In genomic region chr11:131907371-131907770, GRCh38 we compare ENCODE assay signal across 23 cellular contexts.
"Had no signal": no experiment of that assay in that cellular context is flagged by ENCODE, and none has a peak within 500 bp of the region (broad histone marks: within the 10 kb centered on the region; RNA-seq: fewer than 3 reads in every experiment).

No MANE protein-coding gene starts in this region.

- H3K4me3 ChIP-seq: adrenal gland, ascending aorta, hepatocyte, left lung, ovary, psoas muscle, right atrium auricular region, thoracic aorta had no signal

- H3K36me3 Mint-ChIP-seq: activated naive CD8-positive, alpha-beta T cell; natural killer cell; type B pancreatic cell; WTC11 had no signal

- H3K9me3 ChIP-seq: adrenal gland, ascending aorta, left lung, neutrophil, ovary, psoas muscle, right atrium auricular region, thoracic aorta had no signal

- DNase-seq: activated CD8-positive, alpha-beta memory T cell treated with anti-CD3 and anti-CD28 coated beads for 24 hours; activated CD8-positive, alpha-beta memory T cell treated with anti-CD3 and anti-CD28 coated beads, Interleukin-2, amount 50 U/mL, for 4 hours; activated T-cell treated with anti-CD3 and anti-CD28 coated beads, Interleukin-2, amount 50 U/mL, for 24 hours; adrenal gland; glutamatergic neuron; immature natural killer cell; kidney glomerular epithelial cell; left lung; natural killer cell; ovary; psoas muscle; stimulated activated CD4-positive, alpha-beta T cell treated with anti-CD3 and anti-CD28 coated beads, Interleukin-4, amount 100 ng/mL, for 24 hours; stimulated activated naive CD4-positive, alpha-beta T cell treated with Interleukin-2 at 50 U/mL for 16 hours; T-helper 9 cell had no signal

- H3K27me3 ChIP-seq: ovary, right atrium auricular region had no signal

- H3K4me1 Mint-ChIP-seq: activated T-helper 17 cell treated with anti-CD3 and anti-CD28 coated beads, Interleukin-2, amount 50 U/mL, for 72 hours; immature natural killer cell; natural killer cell had no signal

- H3K79me2 ChIP-seq: hepatocyte had no signal

- H3K4me1 ChIP-seq: ascending aorta, psoas muscle had no signal

- H3K4me3 Mint-ChIP-seq: activated naive CD8-positive, alpha-beta T cell; activated T-cell treated with anti-CD3 and anti-CD28 coated beads, Interleukin-2, amount 50 U/mL, for 24 hours; activated T-helper 17 cell treated with anti-CD3 and anti-CD28 coated beads, Interleukin-2, amount 50 U/mL, for 72 hours; immature natural killer cell; natural killer cell; type B pancreatic cell; WTC11 had no signal

- H3K27ac ChIP-seq: adrenal gland, ascending aorta, hepatocyte, left lung, neutrophil, ovary, psoas muscle, right atrium auricular region, thoracic aorta had no signal

- H3K4me2 ChIP-seq: hepatocyte had no signal

- H3K36me3 ChIP-seq: adrenal gland, ascending aorta, left lung, neutrophil, ovary, right atrium auricular region, thoracic aorta had no signal

- H3K27ac Mint-ChIP-seq: activated naive CD8-positive, alpha-beta T cell; activated T-cell treated with anti-CD3 and anti-CD28 coated beads, Interleukin-2, amount 50 U/mL, for 24 hours; activated T-helper 17 cell treated with anti-CD3 and anti-CD28 coated beads, Interleukin-2, amount 50 U/mL, for 72 hours; immature natural killer cell; natural killer cell; type B pancreatic cell; WTC11 had no signal

- H2AFZ ChIP-seq: hepatocyte had no signal

- ATAC-seq: activated T-helper 17 cell treated with anti-CD3 and anti-CD28 coated beads, Interleukin-2, amount 50 U/mL, for 72 hours; left lung; natural killer cell; psoas muscle; WTC11 had no signal

- H3K9me3 Mint-ChIP-seq: activated T-cell treated with anti-CD3 and anti-CD28 coated beads, Interleukin-2, amount 50 U/mL, for 24 hours; activated T-helper 17 cell treated with anti-CD3 and anti-CD28 coated beads, Interleukin-2, amount 50 U/mL, for 72 hours; type B pancreatic cell; WTC11 had no signal
